30 cellular contexts compared by ENCODE assay signal in genomic region chr4:48311896-48312295, GRCh38.
"Had no signal": no experiment of that assay in that cellular context is flagged by ENCODE, and none has a peak within 500 bp of the region (broad histone marks: within the 10 kb centered on the region; RNA-seq: fewer than 3 reads in every experiment).

No MANE protein-coding gene starts in this region.

- H3K27me3 Mint-ChIP-seq: activated naive CD8-positive, alpha-beta T cell had no signal

- H3K27ac ChIP-seq: adrenal gland, cardiac muscle cell, coronary artery, dorsolateral prefrontal cortex, gastrocnemius medialis, left lung, lower lobe of right lung, neural progenitor cell, parathyroid adenoma, psoas muscle, testis, transverse colon had no signal

- FAIRE-seq: islet of Langerhans had no signal

- H3K9me3 ChIP-seq: adrenal gland, gastrocnemius medialis, left lung, lower lobe of right lung, psoas muscle, testis, transverse colon had no signal

- H3K79me2 ChIP-seq: parathyroid adenoma had no signal

- H3K36me3 Mint-ChIP-seq: activated naive CD8-positive, alpha-beta T cell; brain; naive thymus-derived CD8-positive, alpha-beta T cell; neural progenitor cell had no signal

- H3K27me3 ChIP-seq: adrenal gland, cardiac muscle cell, dorsolateral prefrontal cortex, gastrocnemius medialis, left lung, neural progenitor cell, testis, transverse colon had no signal

- ATAC-seq: gastrocnemius medialis; left lung; lower lobe of right lung; naive thymus-derived CD8-positive, alpha-beta T cell; psoas muscle had no signal

- H3K27ac Mint-ChIP-seq: activated naive CD8-positive, alpha-beta T cell; brain; naive thymus-derived CD8-positive, alpha-beta T cell; neural progenitor cell had no signal

- H3K4me3 ChIP-seq: adrenal gland, cardiac muscle cell, coronary artery, dorsolateral prefrontal cortex, gastrocnemius medialis, left lung, lower lobe of right lung, neural progenitor cell, psoas muscle, testis, transverse colon had no signal

- H3K4me2 ChIP-seq: neural progenitor cell had no signal

- H3K36me3 ChIP-seq: adrenal gland, cardiac muscle cell, gastrocnemius medialis, left lung, lower lobe of right lung, neural progenitor cell, transverse colon had no signal

- H3K4me1 ChIP-seq: adrenal gland, gastrocnemius medialis, left lung, lower lobe of right lung, neural progenitor cell, parathyroid adenoma, psoas muscle, testis had no signal

- H2AFZ ChIP-seq: neural progenitor cell, parathyroid adenoma had no signal

- DNase-seq: activated CD4-positive, alpha-beta T cell treated with anti-CD3 and anti-CD28 coated beads for 4 hours; activated CD4-positive, alpha-beta T cell treated with anti-CD3 and anti-CD28 coated beads, Interleukin-2, amount 50 U/mL, for 48 hours; activated CD4-positive, CD25-positive, alpha-beta regulatory T cell; activated CD8-positive, alpha-beta memory T cell treated with anti-CD3 and anti-CD28 coated beads for 24 hours; activated effector memory CD4-positive, alpha-beta T cell treated with Interleukin-2 at 50 U/mL for 16 hours; activated naive CD4-positive, alpha-beta T cell treated with Interleukin-2 at 50 U/mL for 16 hours; adrenal gland; aorta; cerebellar nuclear complex; dorsolateral prefrontal cortex; effector memory CD4-positive, alpha-beta T cell; gastrocnemius medialis; glutamatergic neuron; left lung; lower lobe of right lung; mesenchymal stem cell; naive thymus-derived CD8-positive, alpha-beta T cell; occipital lobe; psoas muscle; stimulated activated CD4-positive, alpha-beta T cell treated with anti-CD3 and anti-CD28 coated beads, Interleukin-15, amount 100 ng/mL, for 24 hours; stimulated activated naive CD4-positive, alpha-beta T cell treated with Interleukin-2 at 50 U/mL for 16 hours; testis; transverse colon had no signal

- H3K4me3 Mint-ChIP-seq: activated naive CD8-positive, alpha-beta T cell; brain; naive thymus-derived CD8-positive, alpha-beta T cell; neural progenitor cell had no signal

- H3K4me1 Mint-ChIP-seq: brain; naive thymus-derived CD8-positive, alpha-beta T cell; neural progenitor cell had no signal
